In genomic region chr1:7953850-7954609, GRCh38 we compare ENCODE assay signal across 8 cellular contexts. TPM values are rescaled to one million over a fixed set of nuclear protein-coding genes. Genes with fewer than 3 reads are reported as not detected.
DNase-seq lines count a peak whose midpoint lies in the region; ATAC-seq, FAIRE-seq and TF ChIP-seq lines count a peak whose summit lies in the region.

No MANE protein-coding gene starts in this region.

- peaks cover 43% of the 10 kb centered on the region for H3K4me1 Mint-ChIP-seq in activated CD4-positive, alpha-beta T cell treated with anti-CD3 and anti-CD28 coated beads, Interleukin-2, amount 10 ng/mL, durations not matched to agents 7 days and 5 days
- H3K4me1 Mint-ChIP-seq in dendritic cell treated with granulocyte-macrophage colony-stimulating factor and Interleukin-4, amounts not matched to agents 40 ng/mL and 50 ng/mL, for 4 days (ENCODE audit: low read depth), result peaks cover 10% of the 10 kb centered on the region

- H3K9me3 ChIP-seq in A549 (no peaks in the 10 kb centered on the region), right lobe of liver (no peaks in the 10 kb centered on the region)

- POLR2A ChIA-PET in A549 (lab: Yijun Ruan, JAX), result no interaction called here
- POLR2A ChIA-PET in activated CD4-positive, alpha-beta T cell treated with anti-CD3 and anti-CD28 coated beads, Interleukin-2, amount 10 ng/mL, durations not matched to agents 7 days and 5 days (lab: Charles Lee), result no interaction called here

- TF ChIP-seq EP300 in A549 (IDR thresholded peaks at IDR 0.05), result no peak

- no peaks in the 10 kb centered on the region for H3K9me3 Mint-ChIP-seq in activated CD4-positive, alpha-beta T cell treated with anti-CD3 and anti-CD28 coated beads, Interleukin-2, amount 10 ng/mL, durations not matched to agents 7 days and 5 days
- H3K9me3 Mint-ChIP-seq in dendritic cell treated with granulocyte-macrophage colony-stimulating factor and Interleukin-4, amounts not matched to agents 40 ng/mL and 50 ng/mL, for 4 days, result no peaks in the 10 kb centered on the region

- DNase-seq in A549 (ENCODE audit: low read depth in 1 of 2, low spot score in 1 of 2) (peak; percentile 76 to 95), NCI-H345 treated with DMSO at 0.1 percent for 48 hours (lab: John Stamatoyannopoulos, UW; ENCODE audit: unreplicated experiment) (peak; percentile 88), right lobe of liver (peak; percentile 96 to 98 (median 97))
- DNase-seq in activated CD4-positive, alpha-beta T cell treated with anti-CD3 and anti-CD28 coated beads, Interleukin-2, amount 10 ng/mL, durations not matched to agents 7 days and 5 days, result peak; percentile 79
- DNase-seq in stimulated activated CD8-positive, alpha-beta memory T cell treated with anti-CD3 and anti-CD28 coated beads, Interleukin-12 subunit alpha, Interleukin-12 subunit beta, amount 100 ng/mL, for 1 hour (ENCODE audit: low read depth), result peak; percentile 66

- no peaks in the 10 kb centered on the region for H3K27me3 Mint-ChIP-seq in activated CD4-positive, alpha-beta T cell treated with anti-CD3 and anti-CD28 coated beads, Interleukin-2, amount 10 ng/mL, durations not matched to agents 7 days and 5 days
- no peaks in the 10 kb centered on the region for H3K27me3 Mint-ChIP-seq in dendritic cell treated with granulocyte-macrophage colony-stimulating factor and Interleukin-4, amounts not matched to agents 40 ng/mL and 50 ng/mL, for 4 days

- H3K4me3 ChIP-seq in A549 (peak overlapping the region; percentile 73), right lobe of liver (peak overlapping the region; percentile 50 to 66 (median 60))

- no peaks in the 10 kb centered on the region for H3K27me3 ChIP-seq in right lobe of liver

- peak overlapping the region; percentile 85 for H3K4me3 Mint-ChIP-seq in activated CD4-positive, alpha-beta T cell treated with anti-CD3 and anti-CD28 coated beads, Interleukin-2, amount 10 ng/mL, durations not matched to agents 7 days and 5 days
- peak overlapping the region; percentile 83 for H3K4me3 Mint-ChIP-seq in dendritic cell treated with granulocyte-macrophage colony-stimulating factor and Interleukin-4, amounts not matched to agents 40 ng/mL and 50 ng/mL, for 4 days

- FAIRE-seq in A549 (lab: Jason Lieb, UNC), result no peak

- under 1% methylated on average over 37 of the region's 65 CpGs for WGBS in A549 (ENCODE audit: missing lambda C conversion rate)
- WGBS in right lobe of liver (ENCODE audit: insufficient coverage, low coverage, low lambda C conversion rate, missing lambda C conversion rate), result 2% methylated on average over 17 of the region's 65 CpGs

- peak; percentile 46 for TF ChIP-seq POLR2A in A549 (IDR thresholded peaks at IDR 0.05; ENCODE audit: low read length)
- peak; percentile 89 for TF ChIP-seq POLR2A in right lobe of liver (IDR thresholded peaks at IDR 0.05)

- intact Hi-C loops in dendritic cell treated with granulocyte-macrophage colony-stimulating factor and Interleukin-4, amounts not matched to agents 40 ng/mL and 50 ng/mL, for 4 days (cut with micrococcal nuclease), result no loop called here
- intact Hi-C loops in right lobe of liver (cut with DNase I), result no loop called here

- peak overlapping the region; percentile 91 to 92 for H3K27ac ChIP-seq in A549
- H3K27ac ChIP-seq in right lobe of liver, result peak overlapping the region; percentile 76 to 83 (median 81)

- TF ChIP-seq CTCF in A549 (IDR thresholded peaks at IDR 0.05) (no peak), right lobe of liver (IDR thresholded peaks at IDR 0.05) (no peak)

- H3K27ac Mint-ChIP-seq in activated CD4-positive, alpha-beta T cell treated with anti-CD3 and anti-CD28 coated beads, Interleukin-2, amount 10 ng/mL, durations not matched to agents 7 days and 5 days, result peak overlapping the region; percentile 96
- peak overlapping the region; percentile 93 for H3K27ac Mint-ChIP-seq in dendritic cell treated with granulocyte-macrophage colony-stimulating factor and Interleukin-4, amounts not matched to agents 40 ng/mL and 50 ng/mL, for 4 days

- no peaks in the 10 kb centered on the region for H3K36me3 Mint-ChIP-seq in activated CD4-positive, alpha-beta T cell treated with anti-CD3 and anti-CD28 coated beads, Interleukin-2, amount 10 ng/mL, durations not matched to agents 7 days and 5 days (ENCODE audit: low read depth)
- H3K36me3 Mint-ChIP-seq in dendritic cell treated with granulocyte-macrophage colony-stimulating factor and Interleukin-4, amounts not matched to agents 40 ng/mL and 50 ng/mL, for 4 days (ENCODE audit: low read depth), result no peaks in the 10 kb centered on the region

- ATAC-seq in A549 (peak; percentile 99 to 100), GM18858 (IDR thresholded peaks at IDR 0.05; ENCODE audit: unreplicated experiment) (peak; percentile 80), HG03097 (IDR thresholded peaks at IDR 0.05; ENCODE audit: low FRiP score, unreplicated experiment) (peak; percentile 89), right lobe of liver (peak; percentile 97 to 99 (median 99))

- H3K4me2 ChIP-seq in A549, result peak overlapping the region; percentile 81

- H3K4me1 ChIP-seq in A549 (no peaks in the 10 kb centered on the region), right lobe of liver (no peaks in the 10 kb centered on the region)

- TF ChIP-seq RAD21 in A549 (conservative IDR thresholded peaks at IDR 0.05 in 1 of 2, IDR thresholded peaks at IDR 0.05 in 1 of 2), result no peak

- CTCF ChIA-PET in A549 (lab: Yijun Ruan, JAX), result interaction anchor here (0.5 to 1.0 kb wide), 2 partner anchors 22 to 46 kb away, joined by 3 read pairs; no protein-coding TSS in a partner anchor
- CTCF ChIA-PET in activated CD4-positive, alpha-beta T cell treated with anti-CD3 and anti-CD28 coated beads, Interleukin-2, amount 10 ng/mL, durations not matched to agents 7 days and 5 days (lab: Charles Lee), result no interaction called here

- H3K36me3 ChIP-seq in right lobe of liver, result no peaks in the 10 kb centered on the region

TF ChIP-seq in A549, 52 proteins besides CTCF, POLR2A, EP300 and RAD21 (continues in another document):
- TF ChIP-seq MAX (IDR thresholded peaks at IDR 0.05) (peak; percentile 88), RARB (CRISPR knock-in tag; IDR thresholded peaks at IDR 0.05) (0 out of 2 replicates have a peak, but pooled peaks have one; percentile 39), PHF8 (IDR thresholded peaks at IDR 0.05; ENCODE audit: borderline replicate concordance, low read depth) (peak; percentile 58; the same call in 1 of the 2 replicates), SREBF2 (IDR thresholded peaks at IDR 0.05) (no peak), PBX3 (IDR thresholded peaks at IDR 0.05) (no peak), BCL3 (IDR thresholded peaks at IDR 0.05) (peak; percentile 46; the same call in 1 of the 3 replicates), MAFK (IDR thresholded peaks at IDR 0.05; ENCODE audit: partially characterized antibody) (peak; percentile 1), HEYL (CRISPR knock-in tag; IDR thresholded peaks at IDR 0.05) (no peak), HES2 (IDR thresholded peaks at IDR 0.05) (no peak), JUN (IDR thresholded peaks at IDR 0.05) (peak; percentile 48 to 77; a peak in 4 of 5 replicates)

RNA-seq across cellular contexts. Expression of gene PARK7, which starts 7.5 kb away (rescaled TPM):
- polyA plus RNA-seq in A549 (2011; rRNA removed) (317 and 446 TPM in 2 replicates), A549 (2017; fragmentation: RNase III; extraction: RNeasy Plus Mini Kit Qiagen cat#74134 plus additional on column Dnase treatment) (364 to 374 TPM (median 372 TPM) in 3 replicates)
- 250 and 287 TPM in 2 replicates for polyA plus RNA-seq in A549 (2012; cell fraction: cytosol; rRNA removed)
- 60.2 and 107 TPM in 2 replicates for polyA plus RNA-seq in A549 (2012; cell fraction: nucleus; rRNA removed)
- 68.9 and 96.2 TPM in 2 replicates for polyA minus RNA-seq in A549 (2011; rRNA and poly(A)+ RNA removed)
- 100 to 1,000 TPM; 226 to 232 TPM for total RNA-seq in activated CD4-positive, alpha-beta T cell treated with anti-CD3 and anti-CD28 coated beads, Interleukin-2, amount 10 ng/mL, durations not matched to agents 7 days and 5 days
- total RNA-seq in right lobe of liver, result 100 to 1,000 TPM; 144 to 218 (median 173) TPM

RNA-seq across cellular contexts. Expression of gene TNFRSF9, which starts 13.4 kb away (rescaled TPM):
- 3.2 and 3.4 TPM in 2 replicates for polyA plus RNA-seq in A549 (2011; rRNA removed)
- 0.87 and 1.0 TPM in 2 replicates for polyA plus RNA-seq in A549 (2012; cell fraction: cytosol; rRNA removed)
- 0.83 and 1.5 TPM in 2 replicates for polyA plus RNA-seq in A549 (2012; cell fraction: nucleus; rRNA removed)
- polyA plus RNA-seq in A549 (2017; fragmentation: RNase III; extraction: RNeasy Plus Mini Kit Qiagen cat#74134 plus additional on column Dnase treatment), result 0.75 to 1.8 TPM (median 1.0 TPM) in 3 replicates
- 1.9 and 4.2 TPM in 2 replicates for polyA minus RNA-seq in A549 (2011; rRNA and poly(A)+ RNA removed)
- total RNA-seq in activated CD4-positive, alpha-beta T cell treated with anti-CD3 and anti-CD28 coated beads, Interleukin-2, amount 10 ng/mL, durations not matched to agents 7 days and 5 days, result under 1 TPM; 0.57 to 0.62 TPM
- under 1 TPM in 4 of 6 experiments, not detected in 2; 0.06 to 0.22 (median 0.10) TPM for total RNA-seq in right lobe of liver

Comparison
In these comparisons a context has a peak if more than half of its experiments do, and no peak if none do; other contexts are left out.
1. Peak in every context shown above with its lines: DNase-seq, ATAC-seq, H3K4me3 ChIP-seq and H3K27ac ChIP-seq.